In the genomic region with DNA sequence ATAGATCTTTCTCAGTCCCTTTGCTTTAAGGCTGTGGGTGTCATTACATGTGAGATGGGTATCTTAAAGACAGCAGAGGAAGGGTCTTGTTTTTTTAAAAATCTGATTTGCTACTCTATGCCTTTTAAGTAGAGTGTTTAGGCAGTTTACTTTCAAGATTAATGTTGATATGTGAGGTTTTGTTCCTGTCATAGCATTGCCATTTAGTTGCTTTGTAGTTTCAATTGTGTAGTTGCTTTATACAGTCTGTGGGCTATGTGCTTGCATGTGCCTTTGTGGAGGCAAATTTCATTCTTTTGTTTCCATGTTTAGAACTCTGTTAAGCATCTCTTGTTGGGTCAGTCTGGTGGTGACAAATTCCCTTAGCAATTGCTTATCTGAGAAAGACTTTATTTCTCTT, we compare ENCODE assay signal across 27 cellular contexts.
"Had no signal": no experiment of that assay in that cellular context is flagged by ENCODE, and none has a peak within 500 bp of the region (broad histone marks: within the 10 kb centered on the region; RNA-seq: fewer than 3 reads in every experiment).

No MANE protein-coding gene starts in this region.

- H3K27me3 ChIP-seq: neural progenitor cell, ovary, right lobe of liver, testis, transverse colon, upper lobe of right lung, uterus had no signal

- H3K4me1 ChIP-seq: neural progenitor cell, parathyroid adenoma, psoas muscle, sigmoid colon, suprapubic skin, testis, tibial artery, transverse colon, upper lobe of right lung, uterus had no signal

- H3K9ac ChIP-seq: neural progenitor cell, parathyroid adenoma had no signal

- H2AFZ ChIP-seq: neural progenitor cell, parathyroid adenoma had no signal

- H3K27ac ChIP-seq: neural progenitor cell, ovary, parathyroid adenoma, psoas muscle, right lobe of liver, sigmoid colon, suprapubic skin, testis, tibial artery, transverse colon, upper lobe of right lung, uterus had no signal

- ATAC-seq: natural killer cell; psoas muscle; right cardiac atrium; right lobe of liver; stimulated activated memory B cell treated with anti-CD40 and anti-IgM and Interleukin-4, amounts not matched to agents 10 μg/mL and 1 μg/mL and 100 μg/mL, for 72 hours; stimulated activated naive CD8-positive, alpha-beta T cell treated with anti-CD3 and anti-CD28 coated beads, Interleukin-15, amount 100 ng/mL, for 72 hours; stimulated activated naive CD8-positive, alpha-beta T cell treated with anti-CD3 and anti-CD28 coated beads, Interleukin-15, Interleukin-2, amounts not matched to agents 100 U/mL and 50 U/mL, for 24 hours; upper lobe of right lung had no signal

- H3K79me2 ChIP-seq: parathyroid adenoma had no signal

- H3K4me2 ChIP-seq: neural progenitor cell had no signal

- DNase-seq: natural killer cell; occipital lobe; ovary; posterior cingulate gyrus; psoas muscle; right cardiac atrium; right lobe of liver; sigmoid colon; small intestine; stimulated activated CD4-positive, alpha-beta T cell treated with anti-CD3 and anti-CD28 coated beads, Interleukin-15, amount 100 ng/mL, for 24 hours; stimulated activated CD4-positive, alpha-beta T cell treated with anti-CD3 and anti-CD28 coated beads, Interleukin-2, amount 100 ng/mL, for 24 hours; stimulated activated CD4-positive, alpha-beta T cell treated with anti-CD3 and anti-CD28 coated beads, Interleukin-2, amount 100 ng/mL, for 48 hours; stimulated activated CD4-positive, alpha-beta T cell treated with anti-CD3 and anti-CD28 coated beads, Interleukin-4, amount 100 ng/mL, for 24 hours; stimulated activated CD8-positive, alpha-beta memory T cell treated with anti-CD3 and anti-CD28 coated beads, Interleukin-4, amount 100 ng/mL, for 48 hours; stimulated activated naive CD4-positive, alpha-beta T cell; stimulated activated naive CD8-positive, alpha-beta T cell treated with anti-CD3 and anti-CD28 coated beads, Interleukin-15, amount 100 ng/mL, for 72 hours; stimulated activated naive CD8-positive, alpha-beta T cell treated with anti-CD3 and anti-CD28 coated beads, Interleukin-15, Interleukin-2, amounts not matched to agents 100 U/mL and 50 U/mL, for 24 hours; substantia nigra; testis; tibial artery; transverse colon; upper lobe of right lung; uterus had no signal

- FAIRE-seq: small intestine had no signal

- H3K4me3 ChIP-seq: neural progenitor cell, ovary, psoas muscle, right lobe of liver, sigmoid colon, suprapubic skin, testis, tibial artery, transverse colon, upper lobe of right lung, uterus had no signal

- H3K9me3 ChIP-seq: ovary, psoas muscle, right lobe of liver, suprapubic skin, testis, tibial artery, transverse colon, upper lobe of right lung, uterus had no signal

- H3K36me3 ChIP-seq: neural progenitor cell, ovary, right lobe of liver, sigmoid colon, suprapubic skin, tibial artery, transverse colon, upper lobe of right lung, uterus had no signal
